Comparison of ENCODE assay signal across 1 cellular context in genomic region chr7:47577351-47577919, GRCh38.
TF ChIP-seq lines count a peak whose summit lies in the region.

No MANE protein-coding gene starts in this region.

TF ChIP-seq in IMR-90, 13 proteins besides CTCF, POLR2A, EP300 and RAD21:
- TF ChIP-seq NFE2L2 (IDR thresholded peaks at IDR 0.05; ENCODE audit: low read depth, low read length) = no peak
- no peak for TF ChIP-seq CEBPB (IDR thresholded peaks at IDR 0.05; ENCODE audit: low read depth, low read length)
- no peak for TF ChIP-seq RFX5 (IDR thresholded peaks at IDR 0.05; ENCODE audit: low read depth, low read length)
- no peak for TF ChIP-seq CHD1 (IDR thresholded peaks at IDR 0.05; ENCODE audit: low read depth, low read length)
- TF ChIP-seq MAFK (IDR thresholded peaks at IDR 0.05; ENCODE audit: low read depth, low read length) = no peak
- TF ChIP-seq FOS (IDR thresholded peaks at IDR 0.05; ENCODE audit: low read depth, low read length) = no peak
- TF ChIP-seq ELK1 (IDR thresholded peaks at IDR 0.05; ENCODE audit: borderline replicate concordance, low read depth, low read length) = no peak
- no peak for TF ChIP-seq MXI1 (IDR thresholded peaks at IDR 0.05; ENCODE audit: borderline replicate concordance, low read depth, low read length)
TF ChIP-seq in IMR-90: peak in this region for 0.
